ENCODE assay signal across 13 cellular contexts in genomic region chr3:141845407-141846049, GRCh38. TPM values are rescaled to one million over a fixed set of nuclear protein-coding genes. Genes with fewer than 3 reads are reported as not detected.
DNase-seq lines count a peak whose midpoint lies in the region; ATAC-seq and TF ChIP-seq lines count a peak whose summit lies in the region.
"Had no signal": no experiment of that assay in that cellular context is flagged by ENCODE, and none has a peak within 500 bp of the region (broad histone marks: within the 10 kb centered on the region; RNA-seq: fewer than 3 reads in every experiment).

No MANE protein-coding gene starts in this region.

- no peaks in the 10 kb centered on the region for H3K27me3 Mint-ChIP-seq in activated T-helper 1 cell treated with anti-CD3 and anti-CD28 coated beads, Interleukin-12 subunit alpha, Interleukin-12 subunit beta, Interleukin-2, Interleukin-4 antibody, amounts not matched to agents 30 ng/mL and 10 ng/mL and 1 ng/mL, durations not matched to agents 14 hours and 24 hours and 36 hours (ENCODE audit: insufficient read depth)
- peaks cover 0 to 6% (median 5%) of the 10 kb centered on the region in 5 donors for H3K27me3 Mint-ChIP-seq in naive thymus-derived CD4-positive, alpha-beta T cell

- H2AFZ ChIP-seq in DND-41 (ENCODE audit: low read depth, low read length) (no peak overlapping the region), OCI-LY3 (ENCODE audit: low read depth, low read length) (no peak overlapping the region), mammary epithelial cell (ENCODE audit: low read depth, low read length) (no peak overlapping the region)
- H2AFZ ChIP-seq: GM23248 had no signal

- in situ Hi-C loops in mammary epithelial cell (cut with MboI; ENCODE audit: low sequenced_read_pairs in 2 of 2) = no loop called here

- no TSS peak for BruUV-seq in mammary epithelial cell (replicated peaks; lab: Mats Ljungman, UMichigan)

- intact Hi-C loops in activated T-helper 1 cell treated with anti-CD3 and anti-CD28 coated beads, Interleukin-12 subunit alpha, Interleukin-12 subunit beta, Interleukin-2, Interleukin-4 antibody, amounts not matched to agents 30 ng/mL and 10 ng/mL and 1 ng/mL, durations not matched to agents 14 hours and 24 hours and 36 hours (cut with micrococcal nuclease) = no loop called here
- intact Hi-C loops in naive thymus-derived CD4-positive, alpha-beta T cell (cut with micrococcal nuclease) = loop anchor here (1.0 to 2.0 kb wide), 5 partner anchors 30 to 385 kb away; partner anchors contain the start of gene RNF7 (in 2 of the 2)
- intact Hi-C loops in mammary epithelial cell (cut with micrococcal nuclease) (no loop called here), prostate gland (cut with DNase I) (no loop called here)

- peak; percentile 77 for ATAC-seq in DND-41 (ENCODE audit: insufficient read depth, low read depth)
- ATAC-seq in naive thymus-derived CD4-positive, alpha-beta T cell = peak; percentile 55
- no peak for ATAC-seq in GM18520 (IDR thresholded peaks at IDR 0.05; ENCODE audit: unreplicated experiment)
- ATAC-seq: Right ventricle myocardium inferior had no signal

- peak; percentile 40 for DNase-seq in DND-41
- DNase-seq in activated T-helper 1 cell treated with anti-CD3 and anti-CD28 coated beads, Interleukin-12 subunit alpha, Interleukin-12 subunit beta, Interleukin-2, Interleukin-4 antibody, amounts not matched to agents 30 ng/mL and 10 ng/mL and 1 ng/mL, durations not matched to agents 14 hours and 24 hours and 36 hours (ENCODE audit: low spot score) = peak; percentile 2
- peak in 7 of 9 donors; percentile 10 to 46 (median 25) for DNase-seq in naive thymus-derived CD4-positive, alpha-beta T cell
- no peak for DNase-seq in mammary epithelial cell
- DNase-seq in pons (ENCODE audit: low spot score) = no peak
- no peak for DNase-seq in prostate gland (ENCODE audit: low spot score)
- DNase-seq: COR-L47, GM23248, NCI-H2029 treated with DMSO at 0.1 percent for 48 hours, occipital lobe had no signal

- H4K20me1 ChIP-seq in DND-41 (ENCODE audit: insufficient read depth, low read length) (no peaks in the 10 kb centered on the region), OCI-LY3 (ENCODE audit: insufficient read depth, low read length) (no peaks in the 10 kb centered on the region), mammary epithelial cell (ENCODE audit: insufficient read depth, low read length) (no peaks in the 10 kb centered on the region)

- no peaks in the 10 kb centered on the region for H3K79me2 ChIP-seq in DND-41 (ENCODE audit: insufficient read depth, low read length)
- no peaks in the 10 kb centered on the region for H3K79me2 ChIP-seq in OCI-LY3 (ENCODE audit: low read length)
- H3K79me2 ChIP-seq in mammary epithelial cell (ENCODE audit: insufficient read depth, low read length) = no peaks in the 10 kb centered on the region

- peaks cover 8% of the 10 kb centered on the region for H3K4me1 Mint-ChIP-seq in activated T-helper 1 cell treated with anti-CD3 and anti-CD28 coated beads, Interleukin-12 subunit alpha, Interleukin-12 subunit beta, Interleukin-2, Interleukin-4 antibody, amounts not matched to agents 30 ng/mL and 10 ng/mL and 1 ng/mL, durations not matched to agents 14 hours and 24 hours and 36 hours (ENCODE audit: low read depth)
- H3K4me1 Mint-ChIP-seq in naive thymus-derived CD4-positive, alpha-beta T cell = peaks cover 4 to 18% (median 9%) of the 10 kb centered on the region in 7 donors

- no peaks in the 10 kb centered on the region for H3K4me1 ChIP-seq in DND-41 (ENCODE audit: insufficient read depth, low read length)
- H3K4me1 ChIP-seq in OCI-LY3 (ENCODE audit: low read length) = no peaks in the 10 kb centered on the region
- no peaks in the 10 kb centered on the region for H3K4me1 ChIP-seq in naive thymus-derived CD4-positive, alpha-beta T cell (ENCODE audit: control insufficient read depth in 2 of 2, insufficient read depth in 2 of 2, low read length in 2 of 2)
- H3K4me1 ChIP-seq in mammary epithelial cell (ENCODE audit: insufficient read depth, low read length) = peaks cover 13% of the 10 kb centered on the region
- no peaks in the 10 kb centered on the region for H3K4me1 ChIP-seq in prostate gland (replicated peaks)

- no peaks in the 10 kb centered on the region for H3K36me3 Mint-ChIP-seq in activated T-helper 1 cell treated with anti-CD3 and anti-CD28 coated beads, Interleukin-12 subunit alpha, Interleukin-12 subunit beta, Interleukin-2, Interleukin-4 antibody, amounts not matched to agents 30 ng/mL and 10 ng/mL and 1 ng/mL, durations not matched to agents 14 hours and 24 hours and 36 hours (ENCODE audit: low read depth)
- no peaks in the 10 kb centered on the region for H3K36me3 Mint-ChIP-seq in naive thymus-derived CD4-positive, alpha-beta T cell

- H3K27ac ChIP-seq in DND-41 (ENCODE audit: low read length) = no peak overlapping the region
- no peak overlapping the region for H3K27ac ChIP-seq in OCI-LY3 (ENCODE audit: low read length)
- no peak overlapping the region for H3K27ac ChIP-seq in naive thymus-derived CD4-positive, alpha-beta T cell (ENCODE audit: low read depth, low read length)
- H3K27ac ChIP-seq in mammary epithelial cell (ENCODE audit: insufficient read depth, low read depth, low read length) = no peak overlapping the region
- H3K27ac ChIP-seq in prostate gland = peak overlapping the region in 1 of 2 donors; percentile 4
- H3K27ac ChIP-seq: GM23248 had no signal

- H3K27me3 ChIP-seq in DND-41 (ENCODE audit: insufficient read depth, low read length, poor library complexity) (no peaks in the 10 kb centered on the region), OCI-LY3 (ENCODE audit: low read depth, low read length) (no peaks in the 10 kb centered on the region), mammary epithelial cell (ENCODE audit: insufficient read depth, low read length) (no peaks in the 10 kb centered on the region), prostate gland (replicated peaks; ENCODE audit: insufficient read depth) (no peaks in the 10 kb centered on the region)
- H3K27me3 ChIP-seq in naive thymus-derived CD4-positive, alpha-beta T cell (ENCODE audit: control insufficient read depth in 2 of 2, insufficient read depth in 2 of 2, low read length in 2 of 2) = no peaks in the 10 kb centered on the region

- CTCF ChIA-PET in naive thymus-derived CD4-positive, alpha-beta T cell (lab: Charles Lee) = interaction anchor here (0.6 to 0.8 kb wide), 2 partner anchors 30 to 91 kb away, joined by 3 to 4 read pairs; no protein-coding TSS in a partner anchor
- CTCF ChIA-PET in mammary epithelial cell (lab: Charles Lee; ENCODE audit: low non-redundant PET) = no interaction called here

- POLR2A ChIA-PET in naive thymus-derived CD4-positive, alpha-beta T cell (lab: Charles Lee) = interaction anchor here (1.7 kb wide), 1 partner anchor 106 kb away, joined by 9 read pairs; the partner anchor contains the start of gene RNF7

- no peak overlapping the region for H3K27ac Mint-ChIP-seq in activated T-helper 1 cell treated with anti-CD3 and anti-CD28 coated beads, Interleukin-12 subunit alpha, Interleukin-12 subunit beta, Interleukin-2, Interleukin-4 antibody, amounts not matched to agents 30 ng/mL and 10 ng/mL and 1 ng/mL, durations not matched to agents 14 hours and 24 hours and 36 hours
- peak overlapping the region in 2 of 9 donors; percentile 36 to 42 for H3K27ac Mint-ChIP-seq in naive thymus-derived CD4-positive, alpha-beta T cell

- dilution Hi-C loops in mammary epithelial cell (cut with HindIII; ENCODE audit: low sequenced_read_pairs) = no loop called here

- H3K9me3 ChIP-seq in DND-41 (ENCODE audit: insufficient read depth, low read length, severe bottlenecking) (no peaks in the 10 kb centered on the region), OCI-LY3 (ENCODE audit: insufficient read depth, low read length) (no peaks in the 10 kb centered on the region), mammary epithelial cell (replicated peaks; ENCODE audit: insufficient read depth, low read length) (no peaks in the 10 kb centered on the region), prostate gland (no peaks in the 10 kb centered on the region)
- H3K9me3 ChIP-seq in naive thymus-derived CD4-positive, alpha-beta T cell (ENCODE audit: control insufficient read depth in 2 of 3, low read length in 3 of 3) = no peaks in the 10 kb centered on the region

- H3K4me2 ChIP-seq in DND-41 (ENCODE audit: insufficient read depth, low read length) (no peak overlapping the region), OCI-LY3 (ENCODE audit: low read length) (no peak overlapping the region), mammary epithelial cell (ENCODE audit: insufficient read depth, low read depth, low read length) (no peak overlapping the region)

- TF ChIP-seq CTCF in DND-41 (IDR thresholded peaks at IDR 0.05; ENCODE audit: borderline replicate concordance, extremely low read depth, low read length, poor library complexity, severe bottlenecking) = peak; percentile 48
- peak; percentile 14; the same call in 1 of the 2 replicates for TF ChIP-seq CTCF in OCI-LY3 (IDR thresholded peaks at IDR 0.05; ENCODE audit: low read depth, low read length)
- TF ChIP-seq CTCF in mammary epithelial cell (conservative IDR thresholded peaks at IDR 0.05 in 1 of 2, IDR thresholded peaks at IDR 0.05 in 1 of 2; ENCODE audit: extremely low read depth in 1 of 2, insufficient read depth in 1 of 2, low read depth in 1 of 2, low read length in 2 of 2) = no peak
- TF ChIP-seq CTCF in prostate gland (IDR thresholded peaks at IDR 0.05) = no peak

- H3K4me3 ChIP-seq in DND-41 (ENCODE audit: low read depth in 1 of 2, low read length in 2 of 2) (no peak overlapping the region), OCI-LY3 (ENCODE audit: low read length) (no peak overlapping the region), mammary epithelial cell (replicated peaks in 1 of 3; ENCODE audit: insufficient read depth in 1 of 3, low read depth in 2 of 3, low read length in 3 of 3) (no peak overlapping the region), prostate gland (no peak overlapping the region)
- no peak overlapping the region for H3K4me3 ChIP-seq in naive thymus-derived CD4-positive, alpha-beta T cell (ENCODE audit: low read length)
- H3K4me3 ChIP-seq: GM23248 had no signal

- no peak overlapping the region for H3K9ac ChIP-seq in DND-41 (ENCODE audit: low read depth, low read length)
- no peak overlapping the region for H3K9ac ChIP-seq in OCI-LY3 (ENCODE audit: low read length)
- H3K9ac ChIP-seq in mammary epithelial cell (ENCODE audit: insufficient read depth, low read length) = no peak overlapping the region
- H3K9ac ChIP-seq: GM23248 had no signal

- 100% methylated on average over 5 of the region's 5 CpGs for WGBS in mammary epithelial cell (ENCODE audit: low coverage, missing lambda C conversion rate)
- 81% methylated on average over 5 of the region's 5 CpGs for WGBS in prostate gland

- no peaks in the 10 kb centered on the region for H3K9me3 Mint-ChIP-seq in activated T-helper 1 cell treated with anti-CD3 and anti-CD28 coated beads, Interleukin-12 subunit alpha, Interleukin-12 subunit beta, Interleukin-2, Interleukin-4 antibody, amounts not matched to agents 30 ng/mL and 10 ng/mL and 1 ng/mL, durations not matched to agents 14 hours and 24 hours and 36 hours
- no peaks in the 10 kb centered on the region for H3K9me3 Mint-ChIP-seq in naive thymus-derived CD4-positive, alpha-beta T cell

- H3K36me3 ChIP-seq in DND-41 (ENCODE audit: insufficient read depth, low read length) (no peaks in the 10 kb centered on the region), OCI-LY3 (replicated peaks; ENCODE audit: low read depth, low read length) (no peaks in the 10 kb centered on the region), mammary epithelial cell (ENCODE audit: insufficient read depth, low read length) (no peaks in the 10 kb centered on the region), prostate gland (no peaks in the 10 kb centered on the region)
- no peaks in the 10 kb centered on the region for H3K36me3 ChIP-seq in naive thymus-derived CD4-positive, alpha-beta T cell (ENCODE audit: control insufficient read depth in 2 of 3, insufficient read depth in 3 of 3, low read length in 3 of 3)

- H3K4me3 Mint-ChIP-seq in activated T-helper 1 cell treated with anti-CD3 and anti-CD28 coated beads, Interleukin-12 subunit alpha, Interleukin-12 subunit beta, Interleukin-2, Interleukin-4 antibody, amounts not matched to agents 30 ng/mL and 10 ng/mL and 1 ng/mL, durations not matched to agents 14 hours and 24 hours and 36 hours = no peak overlapping the region
- H3K4me3 Mint-ChIP-seq in naive thymus-derived CD4-positive, alpha-beta T cell = no peak overlapping the region

- no peak for TF ChIP-seq POLR2A in prostate gland (IDR thresholded peaks at IDR 0.05)

RNA-seq across cellular contexts. Expression of gene ATP1B3, which starts 30.9 kb away (rescaled TPM):
- total RNA-seq in activated T-helper 1 cell treated with anti-CD3 and anti-CD28 coated beads, Interleukin-12 subunit alpha, Interleukin-12 subunit beta, Interleukin-2, Interleukin-4 antibody, amounts not matched to agents 30 ng/mL and 10 ng/mL and 1 ng/mL, durations not matched to agents 14 hours and 24 hours and 36 hours = 197 and 231 TPM in 2 replicates
- total RNA-seq in naive thymus-derived CD4-positive, alpha-beta T cell = 100 to 1,000 TPM in 1 of 5 experiments, 10 to 100 TPM in 4; 24.2 to 104 (median 33.9) TPM
- polyA plus RNA-seq in naive thymus-derived CD4-positive, alpha-beta T cell = 10 to 100 TPM; 72.2 to 81.5 TPM
- total RNA-seq in mammary epithelial cell (100 to 1,000 TPM in 1 of 2 donors, 10 to 100 TPM in 1; 64.8 to 159 TPM), prostate gland (10 to 100 TPM; 47.7 to 51.2 TPM)
- polyA plus RNA-seq in mammary epithelial cell = 245 TPM
- polyA minus RNA-seq in mammary epithelial cell = 327 TPM

Comparison
In these comparisons a context has a peak if more than half of its experiments do, and no peak if none do; other contexts are left out.
1. DNase-seq: peak in DND-41 (single experiment), activated T-helper 1 cell treated with anti-CD3 and anti-CD28 coated beads, Interleukin-12 subunit alpha, Interleukin-12 subunit beta, Interleukin-2, Interleukin-4 antibody, amounts not matched to agents 30 ng/mL and 10 ng/mL and 1 ng/mL, durations not matched to agents 14 hours and 24 hours and 36 hours (single experiment) and naive thymus-derived CD4-positive, alpha-beta T cell (7 of 9); none in mammary epithelial cell (single experiment), pons (single experiment) and prostate gland (single experiment).
2. CTCF ChIP-seq: peak in DND-41 (single experiment) and OCI-LY3 (single experiment); none in mammary epithelial cell (0 of 2) and prostate gland (0 of 4).
3. intact Hi-C loops: an anchor here in naive thymus-derived CD4-positive, alpha-beta T cell (1.0 to 2.0 kb wide); none called in activated T-helper 1 cell treated with anti-CD3 and anti-CD28 coated beads, Interleukin-12 subunit alpha, Interleukin-12 subunit beta, Interleukin-2, Interleukin-4 antibody, amounts not matched to agents 30 ng/mL and 10 ng/mL and 1 ng/mL, durations not matched to agents 14 hours and 24 hours and 36 hours, mammary epithelial cell and prostate gland.